Comparison of ENCODE assay signal across 8 cellular contexts in genomic region chr3:120795017-120795648, GRCh38. TPM values are rescaled to one million over a fixed set of nuclear protein-coding genes. Genes with fewer than 3 reads are reported as not detected.
DNase-seq lines count a peak whose midpoint lies in the region; ATAC-seq and TF ChIP-seq lines count a peak whose summit lies in the region.

No MANE protein-coding gene starts in this region.

- peak overlapping the region; percentile 54 for H3K4me2 ChIP-seq in OCI-LY3 (ENCODE audit: low read length)

- TF ChIP-seq EP300 in suprapubic skin (IDR thresholded peaks at IDR 0.05), result no peak

- H3K4me1 ChIP-seq in OCI-LY3 (ENCODE audit: low read length) (peaks cover 23% of the 10 kb centered on the region), suprapubic skin (no peaks in the 10 kb centered on the region)

- no peaks in the 10 kb centered on the region for H3K36me3 ChIP-seq in OCI-LY3 (replicated peaks; ENCODE audit: low read depth, low read length)
- H3K36me3 ChIP-seq in suprapubic skin, result no peaks in the 10 kb centered on the region

- H3K9me3 ChIP-seq in OCI-LY3 (ENCODE audit: insufficient read depth, low read length) (no peaks in the 10 kb centered on the region), suprapubic skin (no peaks in the 10 kb centered on the region)

- no peaks in the 10 kb centered on the region for H4K20me1 ChIP-seq in OCI-LY3 (ENCODE audit: insufficient read depth, low read length)

- 0 out of 2 replicates have a peak overlapping the region, but pooled peaks have one; percentile 17 for H3K9ac ChIP-seq in OCI-LY3 (ENCODE audit: low read length)

- H2AFZ ChIP-seq in OCI-LY3 (ENCODE audit: low read depth, low read length), result no peak overlapping the region

- DNase-seq in D341Med (ENCODE audit: low spot score) (peak; percentile 73), GM20000 (ENCODE audit: low spot score) (peak; percentile 59), activated T-cell treated with anti-CD3 and anti-CD28 coated beads for 48 hours (ENCODE audit: low read depth) (peak; percentile 71), fibroblast of pulmonary artery (ENCODE audit: low read depth) (peak; percentile 86), nucleus accumbens (lab: John Stamatoyannopoulos, UW) (peak in 49 of 56 donors; percentile 0 to 88 (median 42)), suprapubic skin (ENCODE audit: low spot score in 2 of 2) (peak; percentile 73 to 82)

- H3K4me3 ChIP-seq in OCI-LY3 (ENCODE audit: low read length) (no peak overlapping the region), fibroblast of pulmonary artery (replicated peaks; ENCODE audit: low read depth, low read length) (no peak overlapping the region), suprapubic skin (no peak overlapping the region)

- H3K79me2 ChIP-seq in OCI-LY3 (ENCODE audit: low read length), result no peaks in the 10 kb centered on the region

- H3K27me3 ChIP-seq in OCI-LY3 (ENCODE audit: low read depth, low read length) (no peaks in the 10 kb centered on the region), suprapubic skin (no peaks in the 10 kb centered on the region)

- H3K27ac ChIP-seq in OCI-LY3 (ENCODE audit: low read length), result no peak overlapping the region
- no peak overlapping the region for H3K27ac ChIP-seq in suprapubic skin

- no peak for TF ChIP-seq POLR2A in suprapubic skin (IDR thresholded peaks at IDR 0.05)

- WGBS in suprapubic skin, result 34% methylated on average over 5 of the region's 5 CpGs

- TF ChIP-seq CTCF in GM20000 (IDR thresholded peaks at IDR 0.05; ENCODE audit: extremely low read depth, missing control alignments) (peak; percentile 50), OCI-LY3 (IDR thresholded peaks at IDR 0.05; ENCODE audit: low read depth, low read length) (peak; percentile 95), fibroblast of pulmonary artery (IDR thresholded peaks at IDR 0.05; ENCODE audit: low read length, missing control alignments) (peak; percentile 87), suprapubic skin (IDR thresholded peaks at IDR 0.05) (peak; percentile 23 to 56)

- peak; percentile 96 for ATAC-seq in HG03575 (IDR thresholded peaks at IDR 0.05; ENCODE audit: extremely low read depth, insufficient number of reproducible peaks, low FRiP score, unreplicated experiment)

RNA-seq across cellular contexts. Expression of gene GTF2E1, which starts 52.6 kb away (rescaled TPM):
- total RNA-seq in suprapubic skin, result 10 to 100 TPM in 1 of 4 donors, 1 to 10 TPM in 3; 5.2 to 16.4 (median 7.5) TPM

RNA-seq across cellular contexts. Expression of gene RABL3, which starts 52.8 kb away (rescaled TPM):
- total RNA-seq in suprapubic skin, result 10 to 100 TPM in 3 of 4 donors, 1 to 10 TPM in 1; 9.3 to 14.8 (median 12.6) TPM

Comparison
In these comparisons a context has a peak if more than half of its experiments do, and no peak if none do; other contexts are left out.
1. CTCF ChIP-seq: peak in every context shown above with its lines; median percentile 95 in OCI-LY3; 87 in fibroblast of pulmonary artery; 50 in GM20000; 40 in suprapubic skin.